Comparison of ENCODE assay signal across 16 cellular contexts in the genomic region with DNA sequence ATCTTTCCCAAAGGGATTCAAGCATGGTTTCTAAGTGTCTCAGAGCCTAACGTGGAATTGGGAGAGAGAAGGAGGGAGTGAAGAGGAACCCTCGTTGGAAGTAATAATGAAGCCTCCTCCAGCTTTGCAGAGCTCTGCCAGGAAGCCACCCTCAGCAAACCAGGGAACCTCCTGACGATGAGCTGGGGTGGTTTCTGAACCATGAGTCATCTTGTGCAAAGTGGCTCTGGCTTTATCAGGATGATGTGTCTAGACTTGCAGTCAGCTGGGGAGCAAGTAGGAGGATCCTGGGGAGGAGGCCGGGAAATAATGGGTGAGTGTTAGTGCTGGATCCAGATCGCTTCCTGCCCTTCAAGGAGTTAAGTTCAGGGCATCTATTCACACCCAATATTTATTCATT.
DNase-seq lines count a peak whose midpoint lies in the region; TF ChIP-seq lines count a peak whose summit lies in the region.
"Had no signal": no experiment of that assay in that cellular context is flagged by ENCODE, and none has a peak within 500 bp of the region (broad histone marks: within the 10 kb centered on the region; RNA-seq: fewer than 3 reads in every experiment).

No MANE protein-coding gene starts in this region.

- H3K27ac ChIP-seq in smooth muscle cell (ENCODE audit: low read depth): peak overlapping the region; percentile 51
- H3K27ac ChIP-seq: SK-N-MC had no signal

- DNase-seq in HT1080 (ENCODE audit: low read depth): peak; percentile 60
- DNase-seq in anterior cingulate cortex (lab: John Stamatoyannopoulos, UW): peak in 34 of 58 donors; percentile 0 to 58 (median 9)
- DNase-seq in inferior parietal cortex (ENCODE audit: extremely low spot score): peak; percentile 30
- DNase-seq in smooth muscle cell (lab: John Stamatoyannopoulos, UW; ENCODE audit: unreplicated experiment): no peak
- no peak for DNase-seq in G401 (ENCODE audit: low spot score)
- DNase-seq in type B pancreatic cell (ENCODE audit: extremely low spot score, unreplicated experiment): no peak
- DNase-seq in OCI-M2 (lab: John Stamatoyannopoulos, UW; ENCODE audit: unreplicated experiment): no peak
- DNase-seq: BE2C; CD4-positive, alpha-beta memory T cell; HFFc6; Kasumi-1; NCI-H1436; NCI-H2081; NCI-H524; OCI-M1 had no signal

- no peak overlapping the region for H2AFZ ChIP-seq in smooth muscle cell (ENCODE audit: low read depth)

- no peaks in the 10 kb centered on the region for H3K79me2 ChIP-seq in smooth muscle cell (ENCODE audit: low read depth)

- no peaks in the 10 kb centered on the region for H3K9me3 ChIP-seq in smooth muscle cell (replicated peaks; ENCODE audit: low read depth)
- H3K9me3 ChIP-seq: BE2C had no signal

- no peaks in the 10 kb centered on the region for H3K36me3 Mint-ChIP-seq in type B pancreatic cell

- peaks cover 30% of the 10 kb centered on the region for H3K27me3 Mint-ChIP-seq in type B pancreatic cell
- H3K27me3 Mint-ChIP-seq: CD4-positive, alpha-beta memory T cell had no signal

- peak overlapping the region; percentile 60 for H3K4me2 ChIP-seq in smooth muscle cell

- H3K9me3 Mint-ChIP-seq in type B pancreatic cell: no peaks in the 10 kb centered on the region

- H3K36me3 ChIP-seq in smooth muscle cell (ENCODE audit: low read depth): no peaks in the 10 kb centered on the region
- H3K36me3 ChIP-seq: BE2C had no signal

- H3K9ac ChIP-seq in smooth muscle cell (ENCODE audit: low read depth): no peak overlapping the region

- no peaks in the 10 kb centered on the region for H3F3A ChIP-seq in smooth muscle cell (ENCODE audit: low read depth)

- no peaks in the 10 kb centered on the region for H3K4me1 Mint-ChIP-seq in type B pancreatic cell (ENCODE audit: unreplicated experiment)

- H3K27ac Mint-ChIP-seq in type B pancreatic cell: no peak overlapping the region
- H3K27ac Mint-ChIP-seq: CD4-positive, alpha-beta memory T cell; HFFc6 had no signal

- in situ Hi-C loops in G401 (cut with HindIII; ENCODE audit: low sequenced_read_pairs): no loop called here

- H4K20me1 ChIP-seq in smooth muscle cell (ENCODE audit: low read depth): no peaks in the 10 kb centered on the region

- TF ChIP-seq CTCF in smooth muscle cell (IDR thresholded peaks at IDR 0.05; ENCODE audit: borderline replicate concordance, insufficient read depth, poor library complexity, severe bottlenecking): no peak
- TF ChIP-seq CTCF in type B pancreatic cell (conservative IDR thresholded peaks at IDR 0.05): no peak

- H3K4me3 ChIP-seq in smooth muscle cell: no peak overlapping the region
- H3K4me3 ChIP-seq: SK-N-MC had no signal

- H3K4me3 Mint-ChIP-seq in type B pancreatic cell: no peak overlapping the region
- H3K4me3 Mint-ChIP-seq: HFFc6 had no signal

- no peaks in the 10 kb centered on the region for H3K4me1 ChIP-seq in smooth muscle cell (ENCODE audit: low read depth)
- H3K4me1 ChIP-seq: BE2C had no signal

- whole genome bisulfite sequencing in smooth muscle cell (ENCODE audit: low lambda C conversion rate): 15% methylated on average over 5 of the region's 5 CpGs

- no peaks in the 10 kb centered on the region for H3K27me3 ChIP-seq in smooth muscle cell (ENCODE audit: low read depth)
- H3K27me3 ChIP-seq: BE2C had no signal

Comparison
In these comparisons a context has a peak if more than half of its experiments do, and no peak if none do; other contexts are left out.
1. DNase-seq: peak in HT1080 (single experiment), anterior cingulate cortex (34 of 58) and inferior parietal cortex (single experiment); none in smooth muscle cell (single experiment), G401 (single experiment), type B pancreatic cell (single experiment) and OCI-M2 (single experiment).